ENCODE assay signal across 24 cellular contexts in the genomic region with DNA sequence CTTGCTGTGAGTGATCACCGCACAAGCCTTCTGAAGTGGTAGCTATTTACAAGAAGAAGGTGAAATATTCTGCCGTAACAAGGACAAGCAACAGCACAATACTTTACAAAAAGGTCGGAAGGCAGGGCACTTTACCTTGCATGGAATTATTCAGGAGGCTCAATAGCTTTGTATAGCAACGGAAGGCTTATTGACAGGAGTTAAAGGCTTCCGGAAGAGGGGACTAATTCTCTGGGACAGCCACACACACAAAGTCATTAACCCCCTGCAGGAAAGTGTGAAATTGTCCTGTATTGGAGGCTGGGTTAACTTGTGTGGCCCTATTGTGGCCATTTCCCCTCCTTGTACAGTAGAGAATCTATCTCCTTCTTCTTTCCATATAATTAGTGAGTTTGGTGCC.
"Had no signal": no experiment of that assay in that cellular context is flagged by ENCODE, and none has a peak within 500 bp of the region (broad histone marks: within the 10 kb centered on the region; RNA-seq: fewer than 3 reads in every experiment).

No MANE protein-coding gene starts in this region.

- H3K27me3 Mint-ChIP-seq: activated naive CD8-positive, alpha-beta T cell treated with anti-CD3 and anti-CD28 coated beads, Interleukin-2, amount 50 U/mL, for 24 hours had no signal

- H3K79me2 ChIP-seq: parathyroid adenoma had no signal

- H3K4me3 Mint-ChIP-seq: activated CD8-positive, alpha-beta T cell treated with anti-CD3 and anti-CD28 coated beads, Interleukin-2, amount 10 ng/mL, durations not matched to agents 7 days and 5 days; activated naive CD8-positive, alpha-beta T cell treated with anti-CD3 and anti-CD28 coated beads, Interleukin-2, amount 50 U/mL, for 24 hours; activated T-helper 1 cell treated with anti-CD3 and anti-CD28 coated beads, Interleukin-12 subunit alpha, Interleukin-12 subunit beta, Interleukin-2, Interleukin-4 antibody, amounts not matched to agents 30 ng/mL and 10 ng/mL and 1 ng/mL, durations not matched to agents 14 hours and 24 hours and 36 hours; immature natural killer cell; mesothelial cell of epicardium; natural killer cell; stimulated activated effector memory CD8-positive, alpha-beta T cell treated with anti-CD3 and anti-CD28 coated beads, Interleukin-12 subunit alpha, Interleukin-12 subunit beta, amount 100 ng/mL, for 72 hours; stimulated activated naive CD8-positive, alpha-beta T cell treated with anti-CD3 and anti-CD28 coated beads, Interleukin-15, amount 100 ng/mL, for 72 hours had no signal

- H3K36me3 ChIP-seq: heart left ventricle, tibial artery, WERI-Rb-1 had no signal

- H3K27ac ChIP-seq: coronary artery, epithelial cell of prostate, heart left ventricle, parathyroid adenoma, tibial artery, WERI-Rb-1 had no signal

- H3K9ac ChIP-seq: parathyroid adenoma had no signal

- H2AFZ ChIP-seq: parathyroid adenoma had no signal

- H3K4me1 Mint-ChIP-seq: activated naive CD8-positive, alpha-beta T cell treated with anti-CD3 and anti-CD28 coated beads, Interleukin-2, amount 50 U/mL, for 24 hours; immature natural killer cell; natural killer cell; stimulated activated effector memory CD8-positive, alpha-beta T cell treated with anti-CD3 and anti-CD28 coated beads, Interleukin-12 subunit alpha, Interleukin-12 subunit beta, amount 100 ng/mL, for 72 hours; stimulated activated naive CD8-positive, alpha-beta T cell treated with anti-CD3 and anti-CD28 coated beads, Interleukin-15, amount 100 ng/mL, for 72 hours had no signal

- H3K27ac Mint-ChIP-seq: activated CD8-positive, alpha-beta T cell treated with anti-CD3 and anti-CD28 coated beads, Interleukin-2, amount 10 ng/mL, durations not matched to agents 7 days and 5 days; activated naive CD8-positive, alpha-beta T cell treated with anti-CD3 and anti-CD28 coated beads, Interleukin-2, amount 50 U/mL, for 24 hours; activated T-helper 1 cell treated with anti-CD3 and anti-CD28 coated beads, Interleukin-12 subunit alpha, Interleukin-12 subunit beta, Interleukin-2, Interleukin-4 antibody, amounts not matched to agents 30 ng/mL and 10 ng/mL and 1 ng/mL, durations not matched to agents 14 hours and 24 hours and 36 hours; immature natural killer cell; mesothelial cell of epicardium; natural killer cell; stimulated activated effector memory CD8-positive, alpha-beta T cell treated with anti-CD3 and anti-CD28 coated beads, Interleukin-12 subunit alpha, Interleukin-12 subunit beta, amount 100 ng/mL, for 72 hours; stimulated activated naive CD8-positive, alpha-beta T cell treated with anti-CD3 and anti-CD28 coated beads, Interleukin-15, amount 100 ng/mL, for 72 hours had no signal

- H3K4me3 ChIP-seq: coronary artery, heart left ventricle, tibial artery had no signal

- H3K9me3 Mint-ChIP-seq: activated naive CD8-positive, alpha-beta T cell treated with anti-CD3 and anti-CD28 coated beads, Interleukin-2, amount 50 U/mL, for 24 hours; activated T-helper 1 cell treated with anti-CD3 and anti-CD28 coated beads, Interleukin-12 subunit alpha, Interleukin-12 subunit beta, Interleukin-2, Interleukin-4 antibody, amounts not matched to agents 30 ng/mL and 10 ng/mL and 1 ng/mL, durations not matched to agents 14 hours and 24 hours and 36 hours; mesothelial cell of epicardium; natural killer cell; stimulated activated naive CD8-positive, alpha-beta T cell treated with anti-CD3 and anti-CD28 coated beads, Interleukin-15, amount 100 ng/mL, for 72 hours had no signal

- H3K36me3 Mint-ChIP-seq: immature natural killer cell; mesothelial cell of epicardium; natural killer cell; stimulated activated effector memory CD8-positive, alpha-beta T cell treated with anti-CD3 and anti-CD28 coated beads, Interleukin-12 subunit alpha, Interleukin-12 subunit beta, amount 100 ng/mL, for 72 hours had no signal

- DNase-seq: activated CD4-positive, alpha-beta T cell treated with anti-CD3 and anti-CD28 coated beads for 1 hour; activated CD4-positive, alpha-beta T cell treated with anti-CD3 and anti-CD28 coated beads, Interleukin-2, amount 50 U/mL, for 1 hour; activated CD8-positive, alpha-beta T cell treated with anti-CD3 and anti-CD28 coated beads, Interleukin-2, amount 10 ng/mL, durations not matched to agents 7 days and 5 days; activated gamma-delta T cell; activated naive CD4-positive, alpha-beta T cell treated with anti-CD3 and anti-CD28 coated beads, Interleukin-2, amount 50 U/mL, for 16 hours; activated naive CD8-positive, alpha-beta T cell treated with anti-CD3 and anti-CD28 coated beads, Interleukin-2, amount 50 U/mL, for 24 hours; cerebellar nuclear complex; heart left ventricle; immature natural killer cell; natural killer cell; small intestine; stimulated activated CD4-positive, alpha-beta T cell treated with anti-CD3 and anti-CD28 coated beads, Interleukin-2, amount 100 ng/mL, for 24 hours; stimulated activated naive CD8-positive, alpha-beta T cell treated with anti-CD3 and anti-CD28 coated beads, Interleukin-15, amount 100 ng/mL, for 72 hours; T-helper 1 cell; tibial artery; WERI-Rb-1 had no signal

- H3K4me1 ChIP-seq: parathyroid adenoma, tibial artery had no signal

- H3K27me3 ChIP-seq: heart left ventricle, tibial artery had no signal

- ATAC-seq: activated CD8-positive, alpha-beta T cell treated with anti-CD3 and anti-CD28 coated beads, Interleukin-2, amount 10 ng/mL, durations not matched to agents 7 days and 5 days; activated naive CD8-positive, alpha-beta T cell treated with anti-CD3 and anti-CD28 coated beads, Interleukin-2, amount 50 U/mL, for 24 hours; heart left ventricle; left lobe of liver; natural killer cell; sciatic nerve; stimulated activated effector memory CD8-positive, alpha-beta T cell treated with anti-CD3 and anti-CD28 coated beads, Interleukin-12 subunit alpha, Interleukin-12 subunit beta, amount 100 ng/mL, for 72 hours; stimulated activated naive CD8-positive, alpha-beta T cell treated with anti-CD3 and anti-CD28 coated beads, Interleukin-15, amount 100 ng/mL, for 72 hours had no signal

- H3K9me3 ChIP-seq: heart left ventricle, tibial artery had no signal
